In genomic region chr3:171563298-171563697, GRCh38 we compare ENCODE assay signal across 26 cellular contexts.
DNase-seq lines count a peak whose midpoint lies in the region; ATAC-seq, FAIRE-seq and TF ChIP-seq lines count a peak whose summit lies in the region.
"Had no signal": no experiment of that assay in that cellular context is flagged by ENCODE, and none has a peak within 500 bp of the region (broad histone marks: within the 10 kb centered on the region; RNA-seq: fewer than 3 reads in every experiment).

No MANE protein-coding gene starts in this region.

- no peak for TF ChIP-seq CTCF in activated CD8-positive, alpha-beta T cell treated with anti-CD3 and anti-CD28 coated beads for 36 hours (IDR thresholded peaks at IDR 0.05)
- TF ChIP-seq CTCF in GM23338 (conservative IDR thresholded peaks at IDR 0.05; ENCODE audit: low read depth in 2 of 2) (peak; percentile 37 to 63), GM12878 (IDR thresholded peaks at IDR 0.05 in 2 of 3, conservative IDR thresholded peaks at IDR 0.05 in 1 of 3; ENCODE audit: control insufficient read depth in 2 of 3, extremely low read depth in 1 of 3, insufficient read depth in 1 of 3, low read depth in 3 of 3, low read length in 3 of 3) (no peak)

- peaks cover 20% of the 10 kb centered on the region for H3K4me1 Mint-ChIP-seq in activated CD8-positive, alpha-beta T cell treated with anti-CD3 and anti-CD28 coated beads for 36 hours (ENCODE audit: low read depth)
- peaks cover 38% of the 10 kb centered on the region for H3K4me1 Mint-ChIP-seq in activated CD8-positive, alpha-beta T cell treated with anti-CD3 and anti-CD28 coated beads, Interleukin-2, amount 10 ng/mL, durations not matched to agents 7 days and 5 days (ENCODE audit: low read depth)
- peaks cover 7% of the 10 kb centered on the region for H3K4me1 Mint-ChIP-seq in GM23338
- H3K4me1 Mint-ChIP-seq: memory B cell had no signal

- no peak overlapping the region for H2BK15ac ChIP-seq in mesenchymal stem cell (ENCODE audit: low read depth, poor library complexity, severe bottlenecking)

- no peaks in the 10 kb centered on the region for H3F3A ChIP-seq in GM23338 (replicated peaks; ENCODE audit: low read depth)

- POLR2A ChIA-PET in activated CD8-positive, alpha-beta T cell treated with anti-CD3 and anti-CD28 coated beads for 36 hours (lab: Charles Lee) = no interaction called here
- POLR2A ChIA-PET in activated CD8-positive, alpha-beta T cell treated with anti-CD3 and anti-CD28 coated beads, Interleukin-2, amount 10 ng/mL, durations not matched to agents 7 days and 5 days (lab: Charles Lee) = no interaction called here
- POLR2A ChIA-PET in GM12878 (lab: Charles Lee) = no interaction called here

- no peaks in the 10 kb centered on the region for H4K20me1 ChIP-seq in GM23338 (replicated peaks; ENCODE audit: insufficient read depth)
- H4K20me1 ChIP-seq in GM12878 (ENCODE audit: control insufficient read depth, insufficient read depth) = no peaks in the 10 kb centered on the region

- H3K4me2 ChIP-seq in GM23338 = no peak overlapping the region
- no peak overlapping the region for H3K4me2 ChIP-seq in GM12878 (ENCODE audit: control insufficient read depth, insufficient read depth)
- no peak overlapping the region for H3K4me2 ChIP-seq in mesenchymal stem cell (ENCODE audit: low read length, poor library complexity, severe bottlenecking)

- H3K79me2 ChIP-seq in GM23338 (replicated peaks; ENCODE audit: insufficient read depth) (no peaks in the 10 kb centered on the region), GM12878 (ENCODE audit: control insufficient read depth, insufficient read depth, low read length) (no peaks in the 10 kb centered on the region)

- WGBS in GM12878 (ENCODE audit: insufficient coverage, insufficient replicate concordance, low lambda C conversion rate, missing lambda C conversion rate) = 85% methylated on average over 6 of the region's 6 CpGs
- WGBS in mesenchymal stem cell = 92% methylated on average over 6 of the region's 6 CpGs

- SMC1A ChIA-PET in GM12878 (lab: Charles Lee; ENCODE audit: uncharacterized antibody, unreplicated experiment) = interaction anchor here (0.7 to 7.6 kb wide), 8 partner anchors 215 to 514 kb away, joined by 3 to 79 read pairs (median 4); no protein-coding TSS in a partner anchor

- H3K23ac ChIP-seq in mesenchymal stem cell (ENCODE audit: low read length in 2 of 2) = no peak overlapping the region

- intact Hi-C loops in activated CD8-positive, alpha-beta T cell treated with anti-CD3 and anti-CD28 coated beads for 36 hours (cut with micrococcal nuclease) = loop anchor here (5.0 to 10.0 kb wide), 2 partner anchors 106 to 308 kb away; no protein-coding TSS in a partner anchor
- intact Hi-C loops in GM12878 (cut with micrococcal nuclease; ENCODE audit: unreplicated experiment) = loop anchor here (2.0 to 10.0 kb wide), 4 partner anchors 102 to 308 kb away; partner anchors contain the start of gene TNIK

- H3K14ac ChIP-seq in mesenchymal stem cell (ENCODE audit: low read length in 2 of 2) = no peak overlapping the region

- peak; percentile 43; the same call in 1 of the 2 replicates for TF ChIP-seq RAD21 in GM12878 (IDR thresholded peaks at IDR 0.05; ENCODE audit: insufficient read depth, low read depth, low read length)

- no peak overlapping the region for H4K91ac ChIP-seq in mesenchymal stem cell (ENCODE audit: low read length)

- H3K9me2 ChIP-seq in GM23338 (ENCODE audit: insufficient read depth) = peaks cover 8% of the 10 kb centered on the region

- no peak for TF ChIP-seq POLR2A in GM12878 (IDR thresholded peaks at IDR 0.05; ENCODE audit: low read depth, low read length)

- H3K18ac ChIP-seq in mesenchymal stem cell (ENCODE audit: low read depth in 1 of 2, low read length in 2 of 2) = no peak overlapping the region

- peak overlapping the region; percentile 35 for H2AK5ac ChIP-seq in mesenchymal stem cell (ENCODE audit: low read length, severe bottlenecking)

- ATAC-seq in activated CD8-positive, alpha-beta T cell treated with anti-CD3 and anti-CD28 coated beads for 36 hours = peak; percentile 14
- no peak for ATAC-seq in activated CD8-positive, alpha-beta T cell treated with anti-CD3 and anti-CD28 coated beads, Interleukin-2, amount 10 ng/mL, durations not matched to agents 7 days and 5 days
- peak; percentile 80 for ATAC-seq in GM23338
- no peak; the same call in 2 of the 3 replicates for ATAC-seq in GM12878
- ATAC-seq in HG02840 (IDR thresholded peaks at IDR 0.05; ENCODE audit: low FRiP score, unreplicated experiment) = no peak
- ATAC-seq: activated CD8-positive, alpha-beta memory T cell treated with anti-CD3 and anti-CD28 coated beads, Interleukin-2, amount 10 ng/mL, durations not matched to agents 7 days and 5 days had no signal

- no peak for FAIRE-seq in GM12878 (lab: Jason Lieb, UNC)
- FAIRE-seq: A204.1, astrocyte, urothelium cell line had no signal

- H3K4me1 ChIP-seq in GM23338 (ENCODE audit: insufficient read depth) (no peaks in the 10 kb centered on the region), GM12878 (ENCODE audit: control insufficient read depth, insufficient read depth, low read length) (peaks cover 7% of the 10 kb centered on the region), mesenchymal stem cell (ENCODE audit: control insufficient read depth, insufficient read depth, low read depth, low read length) (peaks cover 3% of the 10 kb centered on the region)

- no peaks in the 10 kb centered on the region for H3K79me1 ChIP-seq in mesenchymal stem cell (replicated peaks; ENCODE audit: low read length, poor library complexity, severe bottlenecking)

- H2BK120ac ChIP-seq in mesenchymal stem cell (ENCODE audit: low read depth, low read length) = no peak overlapping the region

- H3K27me3 ChIP-seq in GM23338 (ENCODE audit: insufficient read depth) = no peaks in the 10 kb centered on the region
- no peaks in the 10 kb centered on the region for H3K27me3 ChIP-seq in GM12878 (replicated peaks in 1 of 2; ENCODE audit: control insufficient read depth in 2 of 2, insufficient read depth in 2 of 2, low read length in 1 of 2)
- no peaks in the 10 kb centered on the region for H3K27me3 ChIP-seq in mesenchymal stem cell (ENCODE audit: control insufficient read depth in 1 of 2, insufficient read depth in 1 of 2, low read length in 2 of 2)

- RAD21 ChIA-PET in GM12878 (lab: Charles Lee; ENCODE audit: unreplicated experiment) = interaction anchor here (0.9 kb wide), 1 partner anchor 547 kb away, joined by 3 read pairs; no protein-coding TSS in a partner anchor

- no peak for TF ChIP-seq EP300 in GM12878 (IDR thresholded peaks at IDR 0.05; ENCODE audit: borderline replicate concordance in 1 of 2, control insufficient read depth in 1 of 2, low read depth in 2 of 2, low read length in 2 of 2)

- no peak overlapping the region for H4K8ac ChIP-seq in mesenchymal stem cell (ENCODE audit: low read length)

- no TSS peak for BruUV-seq in GM12878 (replicated peaks; lab: Mats Ljungman, UMichigan)

- CTCF ChIA-PET in activated CD8-positive, alpha-beta T cell treated with anti-CD3 and anti-CD28 coated beads for 36 hours (lab: Charles Lee) = interaction anchor here (0.6 to 2.8 kb wide), 3 partner anchors 103 to 400 kb away, joined by 3 to 12 read pairs (median 4); partner anchors contain the start of gene TNIK
- CTCF ChIA-PET in activated CD8-positive, alpha-beta T cell treated with anti-CD3 and anti-CD28 coated beads, Interleukin-2, amount 10 ng/mL, durations not matched to agents 7 days and 5 days (lab: Charles Lee) = interaction anchor here (1.4 to 4.6 kb wide), 4 partner anchors 102 to 514 kb away, joined by 4 to 43 read pairs (median 20); partner anchors contain the start of gene TNIK
- CTCF ChIA-PET in GM12878 (lab: Yijun Ruan, JAX) = interaction anchor here (0.7 to 4.6 kb wide), 6 partner anchors 209 to 601 kb away, joined by 3 to 49 read pairs (median 6); no protein-coding TSS in a partner anchor

- no peaks in the 10 kb centered on the region for H3K9me3 Mint-ChIP-seq in activated CD8-positive, alpha-beta T cell treated with anti-CD3 and anti-CD28 coated beads for 36 hours
- H3K9me3 Mint-ChIP-seq in activated CD8-positive, alpha-beta T cell treated with anti-CD3 and anti-CD28 coated beads, Interleukin-2, amount 10 ng/mL, durations not matched to agents 7 days and 5 days (ENCODE audit: insufficient read depth) = no peaks in the 10 kb centered on the region
- no peaks in the 10 kb centered on the region; the same call in 2 of the 3 replicates for H3K9me3 Mint-ChIP-seq in GM23338
- H3K9me3 Mint-ChIP-seq: central memory CD8-positive, alpha-beta T cell; memory B cell had no signal

- no peaks in the 10 kb centered on the region for H3K27me3 Mint-ChIP-seq in activated CD8-positive, alpha-beta T cell treated with anti-CD3 and anti-CD28 coated beads for 36 hours
- no peaks in the 10 kb centered on the region for H3K27me3 Mint-ChIP-seq in activated CD8-positive, alpha-beta T cell treated with anti-CD3 and anti-CD28 coated beads, Interleukin-2, amount 10 ng/mL, durations not matched to agents 7 days and 5 days (ENCODE audit: low read depth)
- H3K27me3 Mint-ChIP-seq in GM23338 (ENCODE audit: insufficient read depth, low read depth, poor library complexity) = no peaks in the 10 kb centered on the region
- H3K27me3 Mint-ChIP-seq: activated naive CD8-positive, alpha-beta T cell; central memory CD8-positive, alpha-beta T cell; memory B cell had no signal

- H3K4ac ChIP-seq in mesenchymal stem cell (ENCODE audit: low read depth in 1 of 2, low read length in 2 of 2) = no peak overlapping the region

- H3K27ac Mint-ChIP-seq in activated CD8-positive, alpha-beta T cell treated with anti-CD3 and anti-CD28 coated beads for 36 hours = peak overlapping the region; percentile 25
- H3K27ac Mint-ChIP-seq in activated CD8-positive, alpha-beta T cell treated with anti-CD3 and anti-CD28 coated beads, Interleukin-2, amount 10 ng/mL, durations not matched to agents 7 days and 5 days = no peak overlapping the region
- no peak overlapping the region for H3K27ac Mint-ChIP-seq in GM23338
- H3K27ac Mint-ChIP-seq: activated CD8-positive, alpha-beta memory T cell treated with anti-CD3 and anti-CD28 coated beads, Interleukin-2, amount 10 ng/mL, durations not matched to agents 7 days and 5 days; activated naive CD8-positive, alpha-beta T cell; memory B cell had no signal

- H2AFZ ChIP-seq in GM23338 = no peak overlapping the region
- no peak overlapping the region for H2AFZ ChIP-seq in GM12878 (ENCODE audit: control insufficient read depth, low read depth, low read length)
- no peak overlapping the region for H2AFZ ChIP-seq in mesenchymal stem cell (ENCODE audit: low read depth, low read length)

- H3K4me3 ChIP-seq in GM23338 (no peak overlapping the region), GM12878 (no peak overlapping the region), mesenchymal stem cell (ENCODE audit: insufficient read depth in 1 of 2, low read depth in 1 of 2, low read length in 2 of 2) (no peak overlapping the region)
- H3K4me3 ChIP-seq: psoas muscle, skin epidermis had no signal

- peak overlapping the region in 1 of 2 experiments; percentile 83 for H2BK12ac ChIP-seq in mesenchymal stem cell (ENCODE audit: low read length in 2 of 2)

- H2BK5ac ChIP-seq in mesenchymal stem cell (ENCODE audit: low read depth, low read length, poor library complexity, severe bottlenecking) = no peak overlapping the region

- no peak overlapping the region for H3K27ac ChIP-seq in GM23338 (ENCODE audit: low read depth)
- H3K27ac ChIP-seq in GM12878 (ENCODE audit: control insufficient read depth, insufficient read depth) = no peak overlapping the region
- H3K27ac ChIP-seq in mesenchymal stem cell (ENCODE audit: low read length, poor library complexity, severe bottlenecking) = no peak overlapping the region
- H3K27ac ChIP-seq: psoas muscle, skin epidermis had no signal

- H3K4me3 Mint-ChIP-seq in activated CD8-positive, alpha-beta T cell treated with anti-CD3 and anti-CD28 coated beads for 36 hours = no peak overlapping the region
- no peak overlapping the region for H3K4me3 Mint-ChIP-seq in activated CD8-positive, alpha-beta T cell treated with anti-CD3 and anti-CD28 coated beads, Interleukin-2, amount 10 ng/mL, durations not matched to agents 7 days and 5 days
- no peak overlapping the region for H3K4me3 Mint-ChIP-seq in GM23338
- H3K4me3 Mint-ChIP-seq: activated CD8-positive, alpha-beta memory T cell treated with anti-CD3 and anti-CD28 coated beads, Interleukin-2, amount 10 ng/mL, durations not matched to agents 7 days and 5 days; activated naive CD8-positive, alpha-beta T cell; central memory CD8-positive, alpha-beta T cell; memory B cell had no signal

- H3K9ac ChIP-seq in GM12878 (ENCODE audit: control insufficient read depth, insufficient read depth, low read length) (no peak overlapping the region), mesenchymal stem cell (ENCODE audit: low read length) (no peak overlapping the region)

- H3K36me3 Mint-ChIP-seq in activated CD8-positive, alpha-beta T cell treated with anti-CD3 and anti-CD28 coated beads for 36 hours (ENCODE audit: low read depth) = no peaks in the 10 kb centered on the region
- H3K36me3 Mint-ChIP-seq in activated CD8-positive, alpha-beta T cell treated with anti-CD3 and anti-CD28 coated beads, Interleukin-2, amount 10 ng/mL, durations not matched to agents 7 days and 5 days (ENCODE audit: low read depth) = no peaks in the 10 kb centered on the region
- no peaks in the 10 kb centered on the region for H3K36me3 Mint-ChIP-seq in GM23338 (ENCODE audit: low read depth)
- H3K36me3 Mint-ChIP-seq: activated naive CD8-positive, alpha-beta T cell; memory B cell had no signal

- no peaks in the 10 kb centered on the region for H3K36me3 ChIP-seq in GM23338 (ENCODE audit: insufficient read depth)
- no peaks in the 10 kb centered on the region for H3K36me3 ChIP-seq in GM12878 (ENCODE audit: control insufficient read depth in 2 of 2, insufficient read depth in 2 of 2, low read length in 1 of 2)
- H3K36me3 ChIP-seq in mesenchymal stem cell (ENCODE audit: control insufficient read depth in 1 of 2, insufficient read depth in 2 of 2, low read depth in 1 of 2, low read length in 2 of 2) = peaks cover 0 to 3% of the 10 kb centered on the region in 2 experiments

- H3K9me3 ChIP-seq in GM12878 (replicated peaks; ENCODE audit: control insufficient read depth, insufficient read depth, low read length) (no peaks in the 10 kb centered on the region), mesenchymal stem cell (ENCODE audit: control insufficient read depth, low read length) (no peaks in the 10 kb centered on the region)
- H3K9me3 ChIP-seq: psoas muscle had no signal

- in situ Hi-C loops in GM12878 (cut with MboI) = no loop called here

- DNase-seq in activated CD8-positive, alpha-beta T cell treated with anti-CD3 and anti-CD28 coated beads for 36 hours = peak; percentile 17
- no peak for DNase-seq in activated CD8-positive, alpha-beta T cell treated with anti-CD3 and anti-CD28 coated beads, Interleukin-2, amount 10 ng/mL, durations not matched to agents 7 days and 5 days
- DNase-seq in GM23338 (ENCODE audit: low spot score) = peak; percentile 34
- no peak for DNase-seq in GM12878 (ENCODE audit: low read depth, low spot score)
- no peak for DNase-seq in mesenchymal stem cell
- DNase-seq in stimulated activated naive CD4-positive, alpha-beta T cell treated with Interleukin-2 at 50 U/mL for 16 hours (lab: John Stamatoyannopoulos, UW) = no peak
- DNase-seq in NCI-H1930 (lab: John Stamatoyannopoulos, UW) = no peak
- DNase-seq: activated CD4-positive, CD25-positive, alpha-beta regulatory T cell treated with anti-CD3 and anti-CD28 coated beads, Interleukin-2, amount 50 U/mL, for 72 hours; activated CD8-positive, alpha-beta memory T cell treated with anti-CD3 and anti-CD28 coated beads, Interleukin-2, amount 10 ng/mL, durations not matched to agents 7 days and 5 days; AML-193; dermis blood vessel endothelial cell; GOT3; Kasumi-1; NCI-H187; NCI-H2227 treated with DMSO at 0.1 percent for 48 hours; OCI-M1; psoas muscle; SW 1271 had no signal

Comparison
In these comparisons a context has a peak if more than half of its experiments do, and no peak if none do; other contexts are left out.
1. ATAC-seq: peak in activated CD8-positive, alpha-beta T cell treated with anti-CD3 and anti-CD28 coated beads for 36 hours (single experiment) and GM23338 (single experiment); none in activated CD8-positive, alpha-beta T cell treated with anti-CD3 and anti-CD28 coated beads, Interleukin-2, amount 10 ng/mL, durations not matched to agents 7 days and 5 days (single experiment), GM12878 (single experiment) and HG02840 (single experiment).
2. DNase-seq: peak in activated CD8-positive, alpha-beta T cell treated with anti-CD3 and anti-CD28 coated beads for 36 hours (single experiment) and GM23338 (single experiment); none in activated CD8-positive, alpha-beta T cell treated with anti-CD3 and anti-CD28 coated beads, Interleukin-2, amount 10 ng/mL, durations not matched to agents 7 days and 5 days (single experiment), GM12878 (single experiment), mesenchymal stem cell (single experiment), stimulated activated naive CD4-positive, alpha-beta T cell treated with Interleukin-2 at 50 U/mL for 16 hours (single experiment) and NCI-H1930 (0 of 2).
3. CTCF ChIP-seq: peak in GM23338 (2 of 2); none in activated CD8-positive, alpha-beta T cell treated with anti-CD3 and anti-CD28 coated beads for 36 hours (single experiment) and GM12878 (0 of 3).